In genomic region chr6:45378324-45378926, GRCh38 we compare ENCODE assay signal across 8 cellular contexts. TPM values are rescaled to one million over a fixed set of nuclear protein-coding genes. Genes with fewer than 3 reads are reported as not detected.
DNase-seq lines count a peak whose midpoint lies in the region; ATAC-seq, FAIRE-seq and TF ChIP-seq lines count a peak whose summit lies in the region.

No MANE protein-coding gene starts in this region.

- H3K9me3 ChIP-seq in ascending aorta (no peaks in the 10 kb centered on the region), keratinocyte (ENCODE audit: control insufficient read depth, low read depth, low read length) (no peaks in the 10 kb centered on the region)

- H3K27me3 ChIP-seq in ascending aorta (no peaks in the 10 kb centered on the region), keratinocyte (ENCODE audit: control insufficient read depth, extremely low read depth, insufficient read depth, low read length) (no peaks in the 10 kb centered on the region)

- H3K27me3 Mint-ChIP-seq in activated T-cell treated with anti-CD3 and anti-CD28 coated beads, Interleukin-2, amount 50 U/mL, for 24 hours: no peaks in the 10 kb centered on the region

- peaks cover 2% of the 10 kb centered on the region for H3K79me2 ChIP-seq in keratinocyte (ENCODE audit: control insufficient read depth, insufficient read depth, low read length)

- H3K4me3 ChIP-seq in ascending aorta (peak overlapping the region; percentile 63 to 85), keratinocyte (ENCODE audit: control insufficient read depth in 2 of 3, extremely low read depth in 1 of 3, insufficient read depth in 2 of 3, low read depth in 1 of 3, low read length in 3 of 3) (peak overlapping the region; percentile 83 to 89 (median 87))

- H3K36me3 ChIP-seq in ascending aorta: no peaks in the 10 kb centered on the region
- no peaks in the 10 kb centered on the region for H3K36me3 ChIP-seq in keratinocyte (ENCODE audit: control insufficient read depth in 2 of 2, extremely low read depth in 1 of 2, insufficient read depth in 2 of 2, low read length in 2 of 2)

- H3K9me1 ChIP-seq in keratinocyte (ENCODE audit: control insufficient read depth, extremely low read depth, insufficient read depth, low read length): no peaks in the 10 kb centered on the region

- intact Hi-C loops in ascending aorta (cut with DNase I): loop anchor here (5.0 kb wide), 2 partner anchors 39 to 999 kb away; no protein-coding TSS in a partner anchor

- dilution Hi-C loops in keratinocyte (cut with MboI; ENCODE audit: extremely low pct_ligation_motif_present, low sequenced_read_pairs): loop anchor here (25.0 kb wide), 1 partner anchor 334 kb away; no protein-coding TSS in a partner anchor

- peak overlapping the region; percentile 87 for H3K4me2 ChIP-seq in keratinocyte (ENCODE audit: control insufficient read depth, extremely low read depth, insufficient read depth, low read depth, low read length)

- ATAC-seq in HG02610 (IDR thresholded peaks at IDR 0.05; ENCODE audit: unreplicated experiment) (peak; percentile 36), HG03469 (IDR thresholded peaks at IDR 0.05; ENCODE audit: unreplicated experiment) (no peak)
- peak; percentile 31 for ATAC-seq in stimulated activated effector memory CD8-positive, alpha-beta T cell treated with anti-CD3 and anti-CD28 coated beads, Interleukin-12 subunit alpha, Interleukin-12 subunit beta, amount 100 ng/mL, for 72 hours

- peak overlapping the region; percentile 94 for H3K9ac ChIP-seq in keratinocyte (ENCODE audit: control insufficient read depth, extremely low read depth, insufficient read depth, low read length)

- no peak for FAIRE-seq in keratinocyte (lab: Jason Lieb, UNC)

- TF ChIP-seq CTCF in ascending aorta (IDR thresholded peaks at IDR 0.05): no peak
- TF ChIP-seq CTCF in keratinocyte (optimal IDR thresholded peaks at IDR 0.05 in 1 of 3, IDR thresholded peaks at IDR 0.05 in 1 of 3, conservative IDR thresholded peaks at IDR 0.05 in 1 of 3; ENCODE audit: extremely low read depth in 1 of 3, insufficient read depth in 2 of 3, low read length in 3 of 3): no peak

- H3K27ac ChIP-seq in ascending aorta: peak overlapping the region; percentile 90
- peak overlapping the region; percentile 95 for H3K27ac ChIP-seq in keratinocyte (ENCODE audit: control insufficient read depth, insufficient read depth, low read length)

- H3K9me3 Mint-ChIP-seq in activated T-cell treated with anti-CD3 and anti-CD28 coated beads, Interleukin-2, amount 50 U/mL, for 24 hours: no peaks in the 10 kb centered on the region
- H3K9me3 Mint-ChIP-seq in stimulated activated effector memory CD8-positive, alpha-beta T cell treated with anti-CD3 and anti-CD28 coated beads, Interleukin-12 subunit alpha, Interleukin-12 subunit beta, amount 100 ng/mL, for 72 hours: no peaks in the 10 kb centered on the region

- H3K36me3 Mint-ChIP-seq in activated T-cell treated with anti-CD3 and anti-CD28 coated beads, Interleukin-2, amount 50 U/mL, for 24 hours (ENCODE audit: low read depth): peaks cover 16% of the 10 kb centered on the region
- peaks cover 24% of the 10 kb centered on the region for H3K36me3 Mint-ChIP-seq in stimulated activated effector memory CD8-positive, alpha-beta T cell treated with anti-CD3 and anti-CD28 coated beads, Interleukin-12 subunit alpha, Interleukin-12 subunit beta, amount 100 ng/mL, for 72 hours

- peaks cover 0 to 11% of the 10 kb centered on the region in 2 donors for H3K4me1 ChIP-seq in ascending aorta
- peaks cover 11% of the 10 kb centered on the region for H3K4me1 ChIP-seq in keratinocyte (ENCODE audit: control insufficient read depth, extremely low read depth, insufficient read depth, low read length)

- H2AFZ ChIP-seq in keratinocyte (ENCODE audit: control insufficient read depth, low read length): peak overlapping the region; percentile 87

- H3K4me3 Mint-ChIP-seq in activated T-cell treated with anti-CD3 and anti-CD28 coated beads, Interleukin-2, amount 50 U/mL, for 24 hours: peak overlapping the region; percentile 99
- peak overlapping the region; percentile 95 for H3K4me3 Mint-ChIP-seq in stimulated activated effector memory CD8-positive, alpha-beta T cell treated with anti-CD3 and anti-CD28 coated beads, Interleukin-12 subunit alpha, Interleukin-12 subunit beta, amount 100 ng/mL, for 72 hours

- peak overlapping the region; percentile 99 for H3K27ac Mint-ChIP-seq in activated T-cell treated with anti-CD3 and anti-CD28 coated beads, Interleukin-2, amount 50 U/mL, for 24 hours
- peak overlapping the region; percentile 100 for H3K27ac Mint-ChIP-seq in stimulated activated effector memory CD8-positive, alpha-beta T cell treated with anti-CD3 and anti-CD28 coated beads, Interleukin-12 subunit alpha, Interleukin-12 subunit beta, amount 100 ng/mL, for 72 hours

- H4K20me1 ChIP-seq in keratinocyte (ENCODE audit: control insufficient read depth, extremely low read depth, insufficient read depth, low read length): no peaks in the 10 kb centered on the region

- peaks cover 35% of the 10 kb centered on the region for H3K4me1 Mint-ChIP-seq in activated T-cell treated with anti-CD3 and anti-CD28 coated beads, Interleukin-2, amount 50 U/mL, for 24 hours (ENCODE audit: low read depth)
- peaks cover 21% of the 10 kb centered on the region for H3K4me1 Mint-ChIP-seq in stimulated activated effector memory CD8-positive, alpha-beta T cell treated with anti-CD3 and anti-CD28 coated beads, Interleukin-12 subunit alpha, Interleukin-12 subunit beta, amount 100 ng/mL, for 72 hours

- no peak for DNase-seq in activated T-cell treated with anti-CD3 and anti-CD28 coated beads, Interleukin-2, amount 50 U/mL, for 24 hours
- no peak for DNase-seq in activated T-cell treated with anti-CD3 and anti-CD28 coated beads, Interleukin-2, amount 50 U/mL, for 1 hour
- peak; percentile 97 for DNase-seq in NCI-H510A treated with DMSO at 0.1 percent for 48 hours (lab: John Stamatoyannopoulos, UW)
- DNase-seq in ascending aorta (ENCODE audit: low spot score in 2 of 2): peak in 1 of 2 donors; percentile 67
- DNase-seq in keratinocyte (ENCODE audit: low read depth, low spot score): no peak
- no peak for DNase-seq in stimulated activated effector memory CD8-positive, alpha-beta T cell treated with anti-CD3 and anti-CD28 coated beads, Interleukin-12 subunit alpha, Interleukin-12 subunit beta, amount 100 ng/mL, for 72 hours (ENCODE audit: low spot score in 2 of 2)

RNA-seq across cellular contexts. Expression of gene SUPT3H, which starts 0.7 kb away (rescaled TPM):
- not detected for total RNA-seq in ascending aorta
- polyA plus RNA-seq in keratinocyte: 7.6 to 8.1 TPM (median 7.8 TPM) in 3 replicates
- 9.7 TPM for polyA plus RNA-seq in keratinocyte (2011; ENCODE audit: low read depth)
- polyA plus RNA-seq in keratinocyte (2011; cell fraction: cytosol; rRNA removed): 8.2 and 11.7 TPM in 2 replicates
- polyA plus RNA-seq in keratinocyte (2011; cell fraction: nucleus; rRNA removed): 11.3 and 13.1 TPM in 2 replicates
- 5.0 and 5.9 TPM in 2 replicates for polyA plus RNA-seq in keratinocyte (2012; ENCODE audit: low replicate concordance)
- polyA minus RNA-seq in keratinocyte: 2.3 to 17.3 TPM (median 10.0 TPM) in 3 replicates
- polyA minus RNA-seq in keratinocyte (2011; cell fraction: cytosol; rRNA and poly(A)+ RNA removed): 8.1 TPM
- 7.1 and 10.5 TPM in 2 replicates for polyA minus RNA-seq in keratinocyte (2011; cell fraction: nucleus; rRNA and poly(A)+ RNA removed)

RNA-seq across cellular contexts. Expression of gene RUNX2, which starts 50.3 kb away (rescaled TPM):
- 0.21 TPM for total RNA-seq in ascending aorta
- polyA plus RNA-seq in keratinocyte: 0.79 to 1.4 TPM (median 1.1 TPM) in 3 replicates
- polyA plus RNA-seq in keratinocyte (2011; ENCODE audit: low read depth): 0.51 TPM
- 0.90 and 1.1 TPM in 2 replicates for polyA plus RNA-seq in keratinocyte (2011; cell fraction: cytosol; rRNA removed)
- 3.0 and 3.6 TPM in 2 replicates for polyA plus RNA-seq in keratinocyte (2011; cell fraction: nucleus; rRNA removed)
- 0.87 and 2.2 TPM in 2 replicates for polyA plus RNA-seq in keratinocyte (2012; ENCODE audit: low replicate concordance)
- polyA minus RNA-seq in keratinocyte: 1.1 to 4.0 TPM (median 1.5 TPM) in 3 replicates
- 1.7 TPM for polyA minus RNA-seq in keratinocyte (2011; cell fraction: cytosol; rRNA and poly(A)+ RNA removed)
- polyA minus RNA-seq in keratinocyte (2011; cell fraction: nucleus; rRNA and poly(A)+ RNA removed): 2.1 and 2.6 TPM in 2 replicates
